24 cellular contexts compared by ENCODE assay signal in genomic region chr2:11281221-11281620, GRCh38.
"Had no signal": no experiment of that assay in that cellular context is flagged by ENCODE, and none has a peak within 500 bp of the region (broad histone marks: within the 10 kb centered on the region; RNA-seq: fewer than 3 reads in every experiment).

No MANE protein-coding gene starts in this region.

- ATAC-seq: effector memory CD8-positive, alpha-beta T cell; esophagus mucosa; heart left ventricle; left colon; pancreas had no signal

- DNase-seq: activated CD4-positive, alpha-beta T cell treated with anti-CD3 and anti-CD28 coated beads for 4 hours; activated CD4-positive, alpha-beta T cell treated with anti-CD3 and anti-CD28 coated beads, Interleukin-2, amount 50 U/mL, for 4 hours; activated effector memory CD4-positive, alpha-beta T cell treated with anti-CD3 and anti-CD28 coated beads, Interleukin-2, amount 50 U/mL, for 16 hours; activated naive CD4-positive, alpha-beta T cell treated with anti-CD3 and anti-CD28 coated beads for 36 hours; activated naive CD8-positive, alpha-beta T cell treated with anti-CD3 and anti-CD28 coated beads, Interleukin-2, amount 10 ng/mL, durations not matched to agents 7 days and 5 days; activated T-cell treated with anti-CD3 and anti-CD28 coated beads, Interleukin-2, amount 50 U/mL, for 1 hour; cerebellar nuclear complex; colonic mucosa; effector memory CD8-positive, alpha-beta T cell; foreskin fibroblast; heart left ventricle; hypothalamus; immature natural killer cell; kidney; left colon; naive B cell; pancreas; psoas muscle; stimulated activated CD4-positive, alpha-beta T cell treated with anti-CD3 and anti-CD28 coated beads, Interleukin-15, amount 100 ng/mL, for 24 hours; stimulated activated CD4-positive, alpha-beta T cell treated with anti-CD3 and anti-CD28 coated beads, Interleukin-2, amount 100 ng/mL, for 24 hours; stimulated activated naive CD4-positive, alpha-beta T cell; T-helper 2 cell; tibial artery had no signal
